21 cellular contexts compared by ENCODE assay signal in the genomic region with DNA sequence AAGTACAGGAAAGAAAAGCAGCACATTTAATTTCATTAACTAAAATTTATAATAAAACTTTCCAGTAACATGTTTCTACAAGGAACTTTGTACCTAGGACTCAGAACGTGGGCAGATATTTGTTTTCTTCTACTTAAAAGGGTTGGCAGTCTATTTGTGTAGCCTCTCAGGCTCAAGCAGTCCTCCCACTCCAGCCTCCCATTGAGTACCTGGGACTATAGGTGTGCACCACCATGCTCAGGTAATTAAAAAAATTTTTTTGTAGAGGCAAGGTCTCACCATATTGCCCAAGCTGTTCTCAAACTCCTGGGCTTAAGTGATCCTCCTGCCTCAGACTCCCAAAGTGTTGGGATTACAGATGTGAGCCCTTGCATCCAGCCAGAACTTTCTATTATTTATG.
"Had no signal": no experiment of that assay in that cellular context is flagged by ENCODE, and none has a peak within 500 bp of the region (broad histone marks: within the 10 kb centered on the region; RNA-seq: fewer than 3 reads in every experiment).

No MANE protein-coding gene starts in this region.

- H3K4me3 Mint-ChIP-seq: immature natural killer cell; naive thymus-derived CD4-positive, alpha-beta T cell had no signal

- DNase-seq: dermis blood vessel endothelial cell; dorsolateral prefrontal cortex; effector CD4-positive, alpha-beta T cell; effector memory CD4-positive, alpha-beta T cell; foreskin keratinocyte; heart left ventricle; hypothalamus; immature natural killer cell; islet precursor cell; left cardiac atrium; left lung; left ventricle myocardium superior; lower lobe of right lung; mesenchymal stem cell; midbrain; naive thymus-derived CD4-positive, alpha-beta T cell had no signal

- H3K4me2 ChIP-seq: hepatocyte had no signal

- H3K27me3 Mint-ChIP-seq: naive thymus-derived CD4-positive, alpha-beta T cell had no signal

- H2AFZ ChIP-seq: hepatocyte had no signal

- H3K9me3 ChIP-seq: esophagus muscularis mucosa, gastroesophageal sphincter, left lung, lower lobe of right lung had no signal

- ATAC-seq: foreskin keratinocyte; gastroesophageal sphincter; heart left ventricle; left cardiac atrium; left lung; left ventricle myocardium superior; lower lobe of right lung; naive thymus-derived CD4-positive, alpha-beta T cell had no signal

- FAIRE-seq: endothelial cell of umbilical vein had no signal

- H3K4me3 ChIP-seq: coronary artery, dorsolateral prefrontal cortex, esophagus muscularis mucosa, gastroesophageal sphincter, heart left ventricle, hepatocyte, left lung, lower lobe of right lung had no signal

- H3K9me3 Mint-ChIP-seq: immature natural killer cell had no signal

- H3K27ac ChIP-seq: coronary artery, dorsolateral prefrontal cortex, esophagus muscularis mucosa, foreskin keratinocyte, gastroesophageal sphincter, heart left ventricle, hepatocyte, left lung, lower lobe of right lung had no signal

- H3K27me3 ChIP-seq: dorsolateral prefrontal cortex, esophagus muscularis mucosa, foreskin keratinocyte, gastroesophageal sphincter, heart left ventricle, hepatocyte, left lung had no signal
